ENCODE assay signal across 8 cellular contexts in genomic region chr6:132131777-132132176, GRCh38.
A peak's percentile ranks its signal among the peaks of the same experiment; 100 is the strongest.
DNase-seq lines count a peak whose midpoint lies in the region; ATAC-seq and TF ChIP-seq lines count a peak whose summit lies in the region.

No MANE protein-coding gene starts in this region.

- H2AFZ ChIP-seq in neural progenitor cell (replicated peaks), result no peak overlapping the region

- H3K4me1 ChIP-seq in duodenal mucosa (ENCODE audit: control insufficient read depth in 1 of 2, insufficient read depth in 2 of 2, low read length in 2 of 2) (no peaks in the 10 kb centered on the region), neural progenitor cell (peaks cover 11% of the 10 kb centered on the region)

- no peak overlapping the region for H3K4me3 Mint-ChIP-seq in neural progenitor cell

- H3K36me3 Mint-ChIP-seq in neural progenitor cell, result no peaks in the 10 kb centered on the region

- H3K9ac ChIP-seq in duodenal mucosa (ENCODE audit: low read depth in 1 of 2, low read length in 2 of 2) (no peak overlapping the region), neural progenitor cell (no peak overlapping the region)

- peaks cover 8% of the 10 kb centered on the region for H3K27me3 Mint-ChIP-seq in neural progenitor cell (ENCODE audit: insufficient read depth, low read depth)

- H3K4me3 ChIP-seq in duodenal mucosa (ENCODE audit: low read depth in 1 of 2, low read length in 2 of 2), result no peak overlapping the region
- H3K4me3 ChIP-seq in neural progenitor cell, result no peak overlapping the region

- no peaks in the 10 kb centered on the region for H3K9me3 Mint-ChIP-seq in neural progenitor cell

- no peak for TF ChIP-seq CTCF in neural progenitor cell (IDR thresholded peaks at IDR 0.05)
- TF ChIP-seq CTCF in GM13977 (IDR thresholded peaks at IDR 0.05; ENCODE audit: extremely low read depth, insufficient read depth, missing control alignments), result no peak

- DNase-seq in DMS 273 (lab: John Stamatoyannopoulos, UW; ENCODE audit: unreplicated experiment) (peak; percentile 93), NCI-H2171 treated with DMSO at 0.1 percent for 48 hours (lab: John Stamatoyannopoulos, UW) (peak; percentile 45), neural progenitor cell (ENCODE audit: low spot score) (peak; percentile 8), GM13977 (ENCODE audit: low spot score) (no peak), activated gamma-delta T cell treated with Interleukin-2 at 50 U/mL for 16 hours (no peak)

- H3K27me3 ChIP-seq in duodenal mucosa (ENCODE audit: control insufficient read depth in 1 of 2, insufficient read depth in 2 of 2, low read length in 2 of 2) (no peaks in the 10 kb centered on the region), neural progenitor cell (no peaks in the 10 kb centered on the region)

- H3K79me2 ChIP-seq in neural progenitor cell (ENCODE audit: low read depth), result no peaks in the 10 kb centered on the region

- in situ Hi-C loops in GM13977 (cut with MboI; ENCODE audit: low pct_unique_long_range_greater_than_20kb, low sequenced_read_pairs, unreplicated experiment), result no loop called here

- ATAC-seq in GM21360 (IDR thresholded peaks at IDR 0.05; ENCODE audit: unreplicated experiment), result no peak
- no peak for ATAC-seq in GM21381 (IDR thresholded peaks at IDR 0.05; ENCODE audit: unreplicated experiment)

- no peaks in the 10 kb centered on the region for H4K20me1 ChIP-seq in neural progenitor cell (ENCODE audit: low read depth)

- no peaks in the 10 kb centered on the region for H3F3A ChIP-seq in neural progenitor cell (ENCODE audit: low read depth)

- no peak overlapping the region for H3K4me2 ChIP-seq in neural progenitor cell

- H3K36me3 ChIP-seq in duodenal mucosa (ENCODE audit: control insufficient read depth in 1 of 2, insufficient read depth in 2 of 2, low read length in 2 of 2), result no peaks in the 10 kb centered on the region
- H3K36me3 ChIP-seq in neural progenitor cell, result no peaks in the 10 kb centered on the region

- peak overlapping the region; percentile 33 for H3K27ac ChIP-seq in duodenal mucosa (ENCODE audit: low read depth, low read length)
- no peak overlapping the region for H3K27ac ChIP-seq in neural progenitor cell

- peaks cover 38% of the 10 kb centered on the region for H3K4me1 Mint-ChIP-seq in neural progenitor cell

- H3K9me3 ChIP-seq in duodenal mucosa (ENCODE audit: control insufficient read depth in 1 of 2, low read length in 2 of 2) (no peaks in the 10 kb centered on the region), neural progenitor cell (ENCODE audit: low read depth) (no peaks in the 10 kb centered on the region)

- peak overlapping the region; percentile 95 for H3K27ac Mint-ChIP-seq in neural progenitor cell

Comparison
In these comparisons a context has a peak if more than half of its experiments do, and no peak if none do; other contexts are left out.
1. DNase-seq: peak in DMS 273 (single experiment), NCI-H2171 treated with DMSO at 0.1 percent for 48 hours (single experiment) and neural progenitor cell (single experiment); none in GM13977 (single experiment) and activated gamma-delta T cell treated with Interleukin-2 at 50 U/mL for 16 hours (single experiment).